In the genomic region with DNA sequence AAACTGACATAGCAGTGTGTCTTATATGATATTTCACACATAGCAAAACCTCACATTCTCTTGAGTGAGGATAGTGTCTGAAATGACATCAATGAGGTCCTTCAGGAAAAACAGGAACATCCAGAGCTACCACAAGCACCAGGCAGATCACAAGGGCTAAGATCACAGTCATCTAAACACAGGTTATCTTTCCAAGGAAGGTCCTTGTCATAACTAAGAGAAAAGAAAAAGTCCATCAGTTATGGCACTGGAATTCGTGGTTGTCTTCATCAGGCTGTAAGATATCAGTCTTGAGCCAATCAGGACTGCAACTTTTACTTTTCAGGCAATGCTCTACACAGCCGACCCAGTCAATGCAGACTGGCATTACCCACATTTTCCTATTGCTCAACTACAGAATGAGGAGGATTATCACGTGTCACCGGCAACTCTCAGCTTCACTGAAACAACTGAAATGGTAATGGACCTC, we compare ENCODE assay signal across 9 cellular contexts. TPM values are rescaled to one million over a fixed set of nuclear protein-coding genes. Genes with fewer than 3 reads are reported as not detected.
DNase-seq lines count a peak whose midpoint lies in the region; ATAC-seq and TF ChIP-seq lines count a peak whose summit lies in the region.
"Had no signal": no experiment of that assay in that cellular context is flagged by ENCODE, and none has a peak within 500 bp of the region (broad histone marks: within the 10 kb centered on the region; RNA-seq: fewer than 3 reads in every experiment).

No MANE protein-coding gene starts in this region.

- H2BK5ac ChIP-seq in mesenchymal stem cell (ENCODE audit: low read depth, low read length, poor library complexity, severe bottlenecking): peak overlapping the region; percentile 80

- peak; percentile 30 for DNase-seq in stimulated activated CD4-positive, alpha-beta T cell treated with anti-CD3 and anti-CD28 coated beads, Interleukin-1b, Interleukin-23, amount 100 ng/mL, for 48 hours
- DNase-seq in stimulated activated CD4-positive, alpha-beta T cell treated with anti-CD3 and anti-CD28 coated beads, Interleukin-4, amount 100 ng/mL, for 4 hours: no peak
- DNase-seq in mesenchymal stem cell (peak; percentile 91), NCI-H524 treated with DMSO at 0.1 percent for 48 hours (lab: John Stamatoyannopoulos, UW) (no peak)
- DNase-seq: GDM1 had no signal

- peak overlapping the region in 1 of 2 experiments; percentile 12 for H3K4me3 ChIP-seq in mesenchymal stem cell (ENCODE audit: insufficient read depth in 1 of 2, low read depth in 1 of 2, low read length in 2 of 2)

- H3K36me3 Mint-ChIP-seq in brain: peaks cover 43% of the 10 kb centered on the region

- 43% methylated on average over 4 of the region's 4 CpGs for WGBS in mesenchymal stem cell

- H3K4me3 Mint-ChIP-seq in brain: peak overlapping the region in 2 of 5 experiments; percentile 1 to 70

- H2AFZ ChIP-seq in mesenchymal stem cell (ENCODE audit: low read depth, low read length): no peak overlapping the region

- ATAC-seq in GM18867 (IDR thresholded peaks at IDR 0.05; ENCODE audit: unreplicated experiment) (no peak), HG02623 (IDR thresholded peaks at IDR 0.05; ENCODE audit: unreplicated experiment) (no peak), GM21515 (IDR thresholded peaks at IDR 0.05; ENCODE audit: unreplicated experiment) (no peak)

- no peak overlapping the region for H3K23ac ChIP-seq in mesenchymal stem cell (ENCODE audit: low read length in 2 of 2)

- H2AK5ac ChIP-seq in mesenchymal stem cell (ENCODE audit: low read length, severe bottlenecking): peak overlapping the region; percentile 91

- H3K9me3 ChIP-seq in mesenchymal stem cell (ENCODE audit: control insufficient read depth, low read length): no peaks in the 10 kb centered on the region

- H3K9me3 Mint-ChIP-seq in brain: peaks cover 0 to 11% (median 7%) of the 10 kb centered on the region in 5 experiments

- no peaks in the 10 kb centered on the region for H3K27me3 Mint-ChIP-seq in brain

- H3K9ac ChIP-seq in mesenchymal stem cell (ENCODE audit: low read length): peak overlapping the region; percentile 63

- no peak for TF ChIP-seq CTCF in brain (conservative IDR thresholded peaks at IDR 0.05)

- no peak overlapping the region for H2BK120ac ChIP-seq in mesenchymal stem cell (ENCODE audit: low read depth, low read length)

- peak overlapping the region in 1 of 2 experiments; percentile 79 for H3K4ac ChIP-seq in mesenchymal stem cell (ENCODE audit: low read depth in 1 of 2, low read length in 2 of 2)

- peak overlapping the region; percentile 66 to 68 for H3K18ac ChIP-seq in mesenchymal stem cell (ENCODE audit: low read depth in 1 of 2, low read length in 2 of 2)

- no peaks in the 10 kb centered on the region for H3K27me3 ChIP-seq in mesenchymal stem cell (ENCODE audit: control insufficient read depth in 1 of 2, insufficient read depth in 1 of 2, low read length in 2 of 2)

- H3K4me2 ChIP-seq in mesenchymal stem cell (ENCODE audit: low read length, poor library complexity, severe bottlenecking): peak overlapping the region; percentile 12

- H3K27ac ChIP-seq in mesenchymal stem cell (ENCODE audit: low read length, poor library complexity, severe bottlenecking): peak overlapping the region; percentile 99

- peak overlapping the region in 3 of 5 experiments; percentile 66 to 92 (median 77) for H3K27ac Mint-ChIP-seq in brain

- peaks cover 7% of the 10 kb centered on the region for H3K4me1 ChIP-seq in mesenchymal stem cell (ENCODE audit: control insufficient read depth, insufficient read depth, low read depth, low read length)

- H3K79me1 ChIP-seq in mesenchymal stem cell (replicated peaks; ENCODE audit: low read length, poor library complexity, severe bottlenecking): peaks cover 11% of the 10 kb centered on the region

- peak overlapping the region; percentile 22 for H4K8ac ChIP-seq in mesenchymal stem cell (ENCODE audit: low read length)

- peak overlapping the region; percentile 8 for H4K91ac ChIP-seq in mesenchymal stem cell (ENCODE audit: low read length)

- peaks cover 0 to 7% of the 10 kb centered on the region in 2 experiments for H3K36me3 ChIP-seq in mesenchymal stem cell (ENCODE audit: control insufficient read depth in 1 of 2, insufficient read depth in 2 of 2, low read depth in 1 of 2, low read length in 2 of 2)

- H2BK15ac ChIP-seq in mesenchymal stem cell (ENCODE audit: low read depth, poor library complexity, severe bottlenecking): no peak overlapping the region

- peak overlapping the region in 1 of 2 experiments; percentile 78 for H2BK12ac ChIP-seq in mesenchymal stem cell (ENCODE audit: low read length in 2 of 2)

- peak overlapping the region in 1 of 2 experiments; percentile 84 for H3K14ac ChIP-seq in mesenchymal stem cell (ENCODE audit: low read length in 2 of 2)

- H3K4me1 Mint-ChIP-seq in brain: peaks cover 33% of the 10 kb centered on the region

RNA-seq across cellular contexts. Expression of a gene that starts 26.4 kb away (rescaled TPM):
- polyA plus RNA-seq in brain (ENCODE audit: insufficient read depth, low read depth, low replicate concordance): 107 TPM
- polyA plus RNA-seq in mesenchymal stem cell (2013, experiment 1 of 2): 42.3 TPM
- 43.1 TPM for polyA plus RNA-seq in mesenchymal stem cell (2013, experiment 2 of 2)

RNA-seq across cellular contexts. Expression of a gene that starts 54.9 kb away (rescaled TPM):
- 48.5 TPM for polyA plus RNA-seq in brain (ENCODE audit: insufficient read depth, low read depth, low replicate concordance)
- 80.5 TPM for polyA plus RNA-seq in mesenchymal stem cell (2013, experiment 1 of 2)
- polyA plus RNA-seq in mesenchymal stem cell (2013, experiment 2 of 2): 87.1 TPM

Comparison
In these comparisons a context has a peak if more than half of its experiments do, and no peak if none do; other contexts are left out.
1. DNase-seq: peak in stimulated activated CD4-positive, alpha-beta T cell treated with anti-CD3 and anti-CD28 coated beads, Interleukin-1b, Interleukin-23, amount 100 ng/mL, for 48 hours (single experiment) and mesenchymal stem cell (single experiment); none in stimulated activated CD4-positive, alpha-beta T cell treated with anti-CD3 and anti-CD28 coated beads, Interleukin-4, amount 100 ng/mL, for 4 hours (0 of 2) and NCI-H524 treated with DMSO at 0.1 percent for 48 hours (single experiment).